Comparison of ENCODE assay signal across 20 cellular contexts in the genomic region with DNA sequence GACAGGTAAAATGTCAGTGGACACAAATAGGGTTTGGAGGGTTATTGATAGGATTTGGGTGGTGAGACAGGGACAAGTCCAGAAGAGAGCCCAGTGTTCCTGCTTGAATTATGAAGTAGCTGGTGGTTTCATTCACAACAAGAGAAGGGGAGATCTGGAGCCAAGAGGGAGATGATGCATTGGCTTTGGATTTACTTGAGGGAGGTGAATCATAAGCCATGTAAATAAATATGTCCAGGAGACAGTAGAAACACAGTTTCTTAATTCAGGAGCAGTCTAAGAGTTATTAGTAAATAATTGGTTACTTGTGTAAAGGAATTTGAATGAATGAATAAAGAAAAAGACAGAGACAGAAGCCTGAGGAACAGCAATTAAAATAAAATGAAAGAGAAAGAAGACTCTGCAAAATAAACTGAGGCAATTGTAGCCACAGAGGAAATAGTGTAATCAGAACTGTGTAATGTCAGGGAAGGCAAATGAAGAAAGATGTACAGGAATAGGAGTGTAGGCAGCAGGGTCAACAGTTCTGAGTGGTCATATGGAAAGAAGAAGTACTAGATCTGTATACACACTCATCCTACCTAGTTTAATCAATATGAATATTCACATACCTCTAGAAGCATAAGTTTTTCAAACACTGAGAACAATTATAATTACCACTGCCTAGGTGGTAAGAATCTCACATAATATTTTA. TPM values are rescaled to one million over a fixed set of nuclear protein-coding genes. Genes with fewer than 3 reads are reported as not detected.
DNase-seq lines count a peak whose midpoint lies in the region; ATAC-seq and TF ChIP-seq lines count a peak whose summit lies in the region.
"Had no signal": no experiment of that assay in that cellular context is flagged by ENCODE, and none has a peak within 500 bp of the region (broad histone marks: within the 10 kb centered on the region; RNA-seq: fewer than 3 reads in every experiment).

No MANE protein-coding gene starts in this region.

- no peak overlapping the region for H3K9ac ChIP-seq in SK-N-SH
- H3K9ac ChIP-seq in trophoblast cell (ENCODE audit: low read length), result no peak overlapping the region

- H3K18ac ChIP-seq in trophoblast cell (ENCODE audit: low read length), result no peak overlapping the region

- no peak overlapping the region for H4K8ac ChIP-seq in trophoblast cell (ENCODE audit: low read depth, low read length)

- H3K23ac ChIP-seq in trophoblast cell (ENCODE audit: low read length), result no peak overlapping the region

- H4K20me1 ChIP-seq in SK-N-SH (ENCODE audit: insufficient read depth), result no peaks in the 10 kb centered on the region

- H2AK5ac ChIP-seq in trophoblast cell (ENCODE audit: low read length), result no peak overlapping the region

- no peaks in the 10 kb centered on the region for H3K36me3 ChIP-seq in SK-N-SH (replicated peaks in 1 of 2; ENCODE audit: control insufficient read depth in 1 of 2, insufficient read depth in 2 of 2, low read length in 1 of 2)
- H3K36me3 ChIP-seq in trophoblast cell (ENCODE audit: control insufficient read depth in 1 of 2, insufficient read depth in 2 of 2, low read length in 2 of 2), result no peaks in the 10 kb centered on the region
- H3K36me3 ChIP-seq: transverse colon had no signal

- H3K79me2 ChIP-seq in SK-N-SH (ENCODE audit: insufficient read depth) (no peaks in the 10 kb centered on the region), trophoblast cell (ENCODE audit: control insufficient read depth, insufficient read depth, low read length, poor library complexity) (no peaks in the 10 kb centered on the region)

- no peak overlapping the region for H2AFZ ChIP-seq in SK-N-SH (ENCODE audit: low read depth)
- no peak overlapping the region for H2AFZ ChIP-seq in trophoblast cell (ENCODE audit: insufficient read depth, low read length, poor library complexity)

- no peak overlapping the region for H2BK12ac ChIP-seq in trophoblast cell (ENCODE audit: low read length)

- H3K4ac ChIP-seq in trophoblast cell (ENCODE audit: low read depth, low read length), result no peak overlapping the region

- H4K12ac ChIP-seq in trophoblast cell (ENCODE audit: low read depth, low read length), result no peak overlapping the region

- H3K27ac Mint-ChIP-seq in activated CD8-positive, alpha-beta T cell treated with anti-CD3 and anti-CD28 coated beads for 36 hours, result no peak overlapping the region
- H3K27ac Mint-ChIP-seq: activated naive CD4-positive, alpha-beta T cell treated with anti-CD3 and anti-CD28 coated beads for 36 hours; CD4-positive, CD25-positive, alpha-beta regulatory T cell; dendritic cell treated with granulocyte-macrophage colony-stimulating factor and Interleukin-4, amounts not matched to agents 40 ng/mL and 50 ng/mL, for 4 days; memory B cell; nephron had no signal

- H3K27me3 ChIP-seq in SK-N-SH (ENCODE audit: insufficient read depth), result no peaks in the 10 kb centered on the region
- no peaks in the 10 kb centered on the region for H3K27me3 ChIP-seq in trophoblast cell (ENCODE audit: insufficient read depth, low read length)
- H3K27me3 ChIP-seq: transverse colon had no signal

- no peak overlapping the region for H2BK5ac ChIP-seq in trophoblast cell (ENCODE audit: low read depth, low read length, poor library complexity)

- DNase-seq in SIG-M5 treated with dmso at 0.1 percent for 504 hours (lab: John Stamatoyannopoulos, UW; ENCODE audit: unreplicated experiment) (peak; percentile 66), SIG-M5 (lab: John Stamatoyannopoulos, UW) (no peak), SK-N-SH (no peak), fibroblast of peridontal ligament (ENCODE audit: extremely low read depth) (peak; percentile 57), NCI-H2107 treated with DMSO at 0.1 percent for 48 hours (lab: John Stamatoyannopoulos, UW; ENCODE audit: unreplicated experiment) (no peak), trophoblast cell (no peak)
- no peak for DNase-seq in activated naive CD4-positive, alpha-beta T cell treated with Interleukin-2 at 50 U/mL for 16 hours
- no peak for DNase-seq in activated CD8-positive, alpha-beta T cell treated with anti-CD3 and anti-CD28 coated beads for 36 hours
- DNase-seq: 8988T; activated naive CD4-positive, alpha-beta T cell treated with anti-CD3 and anti-CD28 coated beads for 36 hours; CD4-positive, CD25-positive, alpha-beta regulatory T cell; DMS79 treated with DMSO at 0.1 percent for 48 hours; NCI-H2029; NCI-H526 treated with DMSO at 0.1 percent for 48 hours; stimulated activated naive CD4-positive, alpha-beta T cell treated with Interleukin-2 at 50 U/mL for 16 hours; transverse colon had no signal

- POLR2A ChIA-PET in SK-N-SH (lab: Yijun Ruan, JAX), result no interaction called here
- POLR2A ChIA-PET in activated CD8-positive, alpha-beta T cell treated with anti-CD3 and anti-CD28 coated beads for 36 hours (lab: Charles Lee), result no interaction called here

- no peak overlapping the region for H3K4me3 Mint-ChIP-seq in activated CD8-positive, alpha-beta T cell treated with anti-CD3 and anti-CD28 coated beads for 36 hours
- H3K4me3 Mint-ChIP-seq: activated naive CD4-positive, alpha-beta T cell treated with anti-CD3 and anti-CD28 coated beads for 36 hours; CD4-positive, CD25-positive, alpha-beta regulatory T cell; dendritic cell treated with granulocyte-macrophage colony-stimulating factor and Interleukin-4, amounts not matched to agents 40 ng/mL and 50 ng/mL, for 4 days; memory B cell; nephron had no signal

- no peak overlapping the region for H3K14ac ChIP-seq in trophoblast cell (ENCODE audit: low read length)

- no peak overlapping the region for H2BK120ac ChIP-seq in trophoblast cell (ENCODE audit: insufficient read depth, low read length, poor library complexity)

- no peak for TF ChIP-seq RAD21 in SK-N-SH (IDR thresholded peaks at IDR 0.05; ENCODE audit: low read length)

- CTCF ChIA-PET in SK-N-SH (lab: Yijun Ruan, JAX), result no interaction called here
- CTCF ChIA-PET in activated CD8-positive, alpha-beta T cell treated with anti-CD3 and anti-CD28 coated beads for 36 hours (lab: Charles Lee), result no interaction called here

- H3K9me2 ChIP-seq in SK-N-SH, result no peaks in the 10 kb centered on the region

- H3K79me1 ChIP-seq in trophoblast cell (ENCODE audit: low read length), result no peaks in the 10 kb centered on the region

- H3K4me2 ChIP-seq in SK-N-SH (0 out of 2 replicates have a peak overlapping the region, but pooled peaks have one; percentile 1), trophoblast cell (ENCODE audit: low read length) (no peak overlapping the region)

- no peak overlapping the region for H4K91ac ChIP-seq in trophoblast cell (ENCODE audit: low read depth, low read length)

- H3K4me3 ChIP-seq in SK-N-SH (ENCODE audit: low read depth in 2 of 2, low read length in 1 of 2), result no peak overlapping the region
- no peak overlapping the region for H3K4me3 ChIP-seq in trophoblast cell (ENCODE audit: low read depth, low read length)
- H3K4me3 ChIP-seq: transverse colon had no signal

- no peaks in the 10 kb centered on the region for H3K36me3 Mint-ChIP-seq in activated CD8-positive, alpha-beta T cell treated with anti-CD3 and anti-CD28 coated beads for 36 hours (ENCODE audit: low read depth)
- H3K36me3 Mint-ChIP-seq: CD4-positive, CD25-positive, alpha-beta regulatory T cell; memory B cell had no signal

- H3F3A ChIP-seq in SK-N-SH (replicated peaks; ENCODE audit: insufficient read depth), result peaks cover 6% of the 10 kb centered on the region

- H3K9me3 ChIP-seq in SK-N-SH (no peaks in the 10 kb centered on the region), trophoblast cell (ENCODE audit: insufficient read depth, low read depth, low read length) (no peaks in the 10 kb centered on the region)
- H3K9me3 ChIP-seq: transverse colon had no signal

- ATAC-seq in activated CD8-positive, alpha-beta T cell treated with anti-CD3 and anti-CD28 coated beads for 36 hours, result no peak

- H3K4me1 ChIP-seq in SK-N-SH (ENCODE audit: control insufficient read depth in 1 of 2, insufficient read depth in 2 of 2, low read depth in 1 of 2, low read length in 1 of 2) (no peaks in the 10 kb centered on the region), trophoblast cell (ENCODE audit: control insufficient read depth in 1 of 2, insufficient read depth in 2 of 2, low read length in 2 of 2) (no peaks in the 10 kb centered on the region)
- H3K4me1 ChIP-seq: transverse colon had no signal

- H3K9me3 Mint-ChIP-seq in activated CD8-positive, alpha-beta T cell treated with anti-CD3 and anti-CD28 coated beads for 36 hours, result peaks cover 3% of the 10 kb centered on the region
- H3K9me3 Mint-ChIP-seq: dendritic cell treated with granulocyte-macrophage colony-stimulating factor and Interleukin-4, amounts not matched to agents 40 ng/mL and 50 ng/mL, for 4 days had no signal

- no peaks in the 10 kb centered on the region for H3K4me1 Mint-ChIP-seq in activated CD8-positive, alpha-beta T cell treated with anti-CD3 and anti-CD28 coated beads for 36 hours (ENCODE audit: low read depth)
- H3K4me1 Mint-ChIP-seq: CD4-positive, CD25-positive, alpha-beta regulatory T cell; memory B cell; nephron had no signal

- H3K27ac ChIP-seq in SK-N-SH (ENCODE audit: low read depth in 2 of 2, low read length in 1 of 2), result peak overlapping the region in 1 of 2 experiments; percentile 19; a peak in 1 of 4 replicates
- H3K27ac ChIP-seq in trophoblast cell (ENCODE audit: low read depth, low read length), result no peak overlapping the region
- H3K27ac ChIP-seq: transverse colon had no signal

- TF ChIP-seq EP300 in SK-N-SH (IDR thresholded peaks at IDR 0.05; ENCODE audit: borderline replicate concordance in 1 of 2, low read depth in 1 of 2, low read length in 1 of 2), result 0 out of 4 replicates have a peak, but pooled peaks of 1 of the 2 experiments have one; percentile 18

- H3K27me3 Mint-ChIP-seq in activated CD8-positive, alpha-beta T cell treated with anti-CD3 and anti-CD28 coated beads for 36 hours, result no peaks in the 10 kb centered on the region
- H3K27me3 Mint-ChIP-seq: CD4-positive, CD25-positive, alpha-beta regulatory T cell; dendritic cell treated with granulocyte-macrophage colony-stimulating factor and Interleukin-4, amounts not matched to agents 40 ng/mL and 50 ng/mL, for 4 days; memory B cell had no signal

- intact Hi-C loops in activated CD8-positive, alpha-beta T cell treated with anti-CD3 and anti-CD28 coated beads for 36 hours (cut with micrococcal nuclease), result no loop called here

- no peak for TF ChIP-seq CTCF in SK-N-SH (IDR thresholded peaks at IDR 0.05)
- TF ChIP-seq CTCF in activated CD8-positive, alpha-beta T cell treated with anti-CD3 and anti-CD28 coated beads for 36 hours (IDR thresholded peaks at IDR 0.05), result no peak

TF ChIP-seq in SK-N-SH, 30 proteins besides CTCF, POLR2A, EP300 and RAD21 (continues in another document):
- TF ChIP-seq FOSL2 (IDR thresholded peaks at IDR 0.05; ENCODE audit: borderline replicate concordance, low read depth) (0 out of 2 replicates have a peak, but pooled peaks have one; percentile 2), NRF1 (IDR thresholded peaks at IDR 0.05; ENCODE audit: low read depth, low read length) (no peak)

RNA-seq across cellular contexts. Expression of gene CXCL8, which starts 50.2 kb away (rescaled TPM):
- 6.0 and 7.7 TPM in 2 replicates for polyA plus RNA-seq in SK-N-SH (2012; rRNA removed)
- polyA plus RNA-seq in SK-N-SH (2012; cell fraction: cytosol; rRNA removed), result 6.9 and 7.8 TPM in 2 replicates
- 5.1 and 15.7 TPM in 2 replicates for polyA plus RNA-seq in SK-N-SH (2012; cell fraction: nucleus; rRNA removed)
- polyA plus RNA-seq in trophoblast cell (2013), result not detected in 2 replicates
- under 1 TPM in 1 of 2 experiments, not detected in 1; 0.18 TPM for total RNA-seq in activated CD8-positive, alpha-beta T cell treated with anti-CD3 and anti-CD28 coated beads for 36 hours
- total RNA-seq: activated naive CD4-positive, alpha-beta T cell treated with anti-CD3 and anti-CD28 coated beads for 36 hours; OCI-LY7 had no signal

Comparison
In these comparisons a context has a peak if more than half of its experiments do, and no peak if none do; other contexts are left out.
1. DNase-seq: peak in SIG-M5 treated with dmso at 0.1 percent for 504 hours (single experiment) and fibroblast of peridontal ligament (single experiment); none in SIG-M5 (single experiment), SK-N-SH (single experiment), activated naive CD4-positive, alpha-beta T cell treated with Interleukin-2 at 50 U/mL for 16 hours (single experiment), NCI-H2107 treated with DMSO at 0.1 percent for 48 hours (single experiment), trophoblast cell (0 of 2) and activated CD8-positive, alpha-beta T cell treated with anti-CD3 and anti-CD28 coated beads for 36 hours (single experiment).